Comparison of ENCODE assay signal across 1 cellular context in the genomic region with DNA sequence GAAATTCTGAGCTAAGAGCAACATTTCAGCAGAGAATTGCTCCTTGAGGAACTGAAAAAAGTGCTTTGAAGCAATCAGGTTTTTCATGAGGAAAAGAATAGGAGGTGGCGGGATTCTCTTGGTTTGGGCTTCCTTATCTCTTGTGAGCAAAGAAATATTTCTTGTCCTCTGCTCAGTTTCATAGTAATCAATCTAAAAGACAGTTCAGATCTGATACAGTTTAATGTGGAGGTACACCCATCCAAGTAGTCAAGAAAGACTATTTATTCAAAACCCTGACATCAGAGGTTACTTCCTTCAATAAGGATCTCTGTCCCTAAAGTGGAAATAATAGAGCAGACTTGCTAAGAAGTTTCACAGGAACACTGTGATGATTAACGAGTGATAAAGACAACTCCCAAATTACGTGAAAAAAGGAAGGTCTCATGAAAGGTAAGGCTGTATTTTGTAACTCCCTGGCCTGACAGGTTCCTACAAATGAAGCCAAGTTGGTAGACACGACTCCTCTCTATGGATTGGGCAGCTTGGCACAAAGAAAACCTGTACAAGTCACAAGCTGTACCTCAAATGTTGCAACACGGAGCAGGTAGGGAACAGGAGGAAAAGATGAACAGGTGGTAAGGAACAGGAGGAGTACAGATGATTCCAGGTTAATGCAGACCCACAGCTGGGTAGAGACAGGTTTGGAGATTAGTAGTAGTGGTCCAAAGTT.
TF ChIP-seq lines count a peak whose summit lies in the region.

No MANE protein-coding gene starts in this region.

TF ChIP-seq in IMR-90, 13 proteins besides CTCF, POLR2A, EP300 and RAD21:
- TF ChIP-seq, protein P1, sequence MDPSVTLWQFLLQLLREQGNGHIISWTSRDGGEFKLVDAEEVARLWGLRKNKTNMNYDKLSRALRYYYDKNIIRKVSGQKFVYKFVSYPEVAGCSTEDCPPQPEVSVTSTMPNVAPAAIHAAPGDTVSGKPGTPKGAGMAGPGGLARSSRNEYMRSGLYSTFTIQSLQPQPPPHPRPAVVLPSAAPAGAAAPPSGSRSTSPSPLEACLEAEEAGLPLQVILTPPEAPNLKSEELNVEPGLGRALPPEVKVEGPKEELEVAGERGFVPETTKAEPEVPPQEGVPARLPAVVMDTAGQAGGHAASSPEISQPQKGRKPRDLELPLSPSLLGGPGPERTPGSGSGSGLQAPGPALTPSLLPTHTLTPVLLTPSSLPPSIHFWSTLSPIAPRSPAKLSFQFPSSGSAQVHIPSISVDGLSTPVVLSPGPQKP (IDR thresholded peaks at IDR 0.05; ENCODE audit: borderline replicate concordance, low read depth, low read length), result no peak
- no peak for TF ChIP-seq CHD1 (IDR thresholded peaks at IDR 0.05; ENCODE audit: low read depth, low read length)
- no peak for TF ChIP-seq CEBPB (IDR thresholded peaks at IDR 0.05; ENCODE audit: low read depth, low read length)
- TF ChIP-seq, protein P2, sequence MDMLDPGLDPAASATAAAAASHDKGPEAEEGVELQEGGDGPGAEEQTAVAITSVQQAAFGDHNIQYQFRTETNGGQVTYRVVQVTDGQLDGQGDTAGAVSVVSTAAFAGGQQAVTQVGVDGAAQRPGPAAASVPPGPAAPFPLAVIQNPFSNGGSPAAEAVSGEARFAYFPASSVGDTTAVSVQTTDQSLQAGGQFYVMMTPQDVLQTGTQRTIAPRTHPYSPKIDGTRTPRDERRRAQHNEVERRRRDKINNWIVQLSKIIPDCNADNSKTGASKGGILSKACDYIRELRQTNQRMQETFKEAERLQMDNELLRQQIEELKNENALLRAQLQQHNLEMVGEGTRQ (IDR thresholded peaks at IDR 0.05; ENCODE audit: low read depth, low read length), result no peak
- no peak for TF ChIP-seq MAZ (IDR thresholded peaks at IDR 0.05; ENCODE audit: borderline replicate concordance, low read depth, low read length)
- no peak for TF ChIP-seq RCOR1 (IDR thresholded peaks at IDR 0.05; ENCODE audit: insufficient replicate concordance, low read length)
- no peak for TF ChIP-seq MXI1 (IDR thresholded peaks at IDR 0.05; ENCODE audit: borderline replicate concordance, low read depth, low read length)
- TF ChIP-seq RFX5 (IDR thresholded peaks at IDR 0.05; ENCODE audit: low read depth, low read length), result no peak
- no peak for TF ChIP-seq NFE2L2 (IDR thresholded peaks at IDR 0.05; ENCODE audit: low read depth, low read length)
- TF ChIP-seq BHLHE40 (IDR thresholded peaks at IDR 0.05; ENCODE audit: low read depth, low read length), result no peak
